Comparison of ENCODE assay signal across 8 cellular contexts in the genomic region with DNA sequence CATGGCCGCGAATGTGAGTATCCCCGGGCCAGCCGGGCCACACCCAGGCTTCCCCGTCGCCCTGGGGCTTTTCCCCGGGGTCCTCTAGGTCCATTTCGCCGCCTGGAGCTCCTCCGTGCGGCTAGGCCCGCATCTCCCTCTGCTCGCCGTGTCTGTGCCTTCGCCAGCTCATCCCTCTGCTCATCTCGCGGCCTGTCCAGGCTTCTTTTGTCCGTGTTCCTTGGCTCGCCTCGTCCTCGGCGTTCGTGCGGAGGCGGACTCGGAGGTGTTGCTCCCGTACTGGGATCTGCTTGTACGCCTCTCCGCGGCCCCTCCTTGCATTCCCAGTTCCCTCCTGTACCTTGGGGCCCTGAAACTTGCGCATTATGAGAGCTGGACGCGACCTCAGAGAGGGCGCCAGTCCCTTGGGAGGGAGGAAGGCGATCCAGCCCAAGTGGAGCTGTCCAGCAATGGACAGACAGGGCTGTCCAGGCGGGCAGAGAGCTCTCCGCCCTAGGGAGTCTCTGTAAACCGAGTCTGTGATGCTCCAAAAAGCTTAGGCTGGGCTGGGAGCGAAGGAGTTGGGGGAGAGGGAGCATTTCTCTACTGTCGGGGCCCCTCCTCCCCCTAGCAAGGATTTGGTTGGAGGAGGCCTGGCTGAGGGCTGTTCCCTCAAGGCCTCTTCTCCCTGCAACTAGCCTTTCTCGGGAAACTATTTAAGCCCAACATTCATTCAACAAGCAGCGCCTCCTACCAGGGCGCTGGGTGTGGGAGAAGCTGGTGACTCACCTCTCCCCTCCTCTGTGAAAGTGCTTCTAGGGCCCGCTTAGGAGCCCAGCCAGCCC. TPM values are rescaled to one million over a fixed set of nuclear protein-coding genes. Genes with fewer than 3 reads are reported as not detected.
DNase-seq lines count a peak whose midpoint lies in the region; ATAC-seq, FAIRE-seq and TF ChIP-seq lines count a peak whose summit lies in the region.

No MANE protein-coding gene starts in this region.

- H3K4me1 Mint-ChIP-seq in activated naive CD4-positive, alpha-beta T cell treated with anti-CD3 and anti-CD28 coated beads for 36 hours (ENCODE audit: low read depth): peaks cover 47% of the 10 kb centered on the region
- peaks cover 34% of the 10 kb centered on the region for H3K4me1 Mint-ChIP-seq in osteocyte (ENCODE audit: unreplicated experiment)

- peaks cover 32 to 46% (median 32%) of the 10 kb centered on the region in 4 donors for H3K4me1 ChIP-seq in upper lobe of left lung

- peak overlapping the region; percentile 74 to 99 (median 80) for H3K4me3 ChIP-seq in upper lobe of left lung

- ATAC-seq in HG03439 (IDR thresholded peaks at IDR 0.05; ENCODE audit: unreplicated experiment) (peak; percentile 32), Right ventricle myocardium inferior (peak; percentile 46), upper lobe of left lung (ENCODE audit: low FRiP score in 2 of 2) (peak; percentile 75 to 93)

- H3K9me3 ChIP-seq in upper lobe of left lung: no peaks in the 10 kb centered on the region

- TF ChIP-seq POLR2A in upper lobe of left lung (IDR thresholded peaks at IDR 0.05): peak in 3 of 4 donors; percentile 53 to 67 (median 63)

- H3K27me3 Mint-ChIP-seq in activated naive CD4-positive, alpha-beta T cell treated with anti-CD3 and anti-CD28 coated beads for 36 hours (ENCODE audit: low read depth): no peaks in the 10 kb centered on the region
- H3K27me3 Mint-ChIP-seq in osteocyte (ENCODE audit: unreplicated experiment): no peaks in the 10 kb centered on the region

- TF ChIP-seq CTCF in osteocyte (IDR thresholded peaks at IDR 0.05) (no peak), upper lobe of left lung (IDR thresholded peaks at IDR 0.05) (no peak)

- peak overlapping the region; percentile 90 to 98 (median 96) for H3K27ac ChIP-seq in upper lobe of left lung

- no peaks in the 10 kb centered on the region for H3K9me3 Mint-ChIP-seq in activated naive CD4-positive, alpha-beta T cell treated with anti-CD3 and anti-CD28 coated beads for 36 hours
- H3K9me3 Mint-ChIP-seq in osteocyte (ENCODE audit: unreplicated experiment): no peaks in the 10 kb centered on the region

- H3K36me3 Mint-ChIP-seq in activated naive CD4-positive, alpha-beta T cell treated with anti-CD3 and anti-CD28 coated beads for 36 hours (ENCODE audit: low read depth): peaks cover 38% of the 10 kb centered on the region
- peaks cover 30% of the 10 kb centered on the region for H3K36me3 Mint-ChIP-seq in osteocyte (ENCODE audit: unreplicated experiment)

- CTCF ChIA-PET in activated naive CD4-positive, alpha-beta T cell treated with anti-CD3 and anti-CD28 coated beads for 36 hours (lab: Charles Lee): interaction anchor here (0.6 to 3.5 kb wide), 5 partner anchors 12 to 229 kb away, joined by 3 to 25 read pairs (median 4); partner anchors contain the start of genes LSM3 and XPC

- peak overlapping the region; percentile 92 for H3K27ac Mint-ChIP-seq in activated naive CD4-positive, alpha-beta T cell treated with anti-CD3 and anti-CD28 coated beads for 36 hours
- peak overlapping the region; percentile 99 for H3K27ac Mint-ChIP-seq in osteocyte (ENCODE audit: unreplicated experiment)

- intact Hi-C loops in activated naive CD4-positive, alpha-beta T cell treated with anti-CD3 and anti-CD28 coated beads for 36 hours (cut with micrococcal nuclease): loop anchor here (10.0 kb wide), 2 partner anchors 471 to 651 kb away; no protein-coding TSS in a partner anchor
- intact Hi-C loops in Right ventricle myocardium inferior (cut with DNase I): loop anchor here (2.0 kb wide), 2 partner anchors 19 to 229 kb away; no protein-coding TSS in a partner anchor

- H3K27me3 ChIP-seq in upper lobe of left lung: no peaks in the 10 kb centered on the region

- DNase-seq in AML-193 (lab: John Stamatoyannopoulos, UW): peak; percentile 63 to 75
- peak; percentile 33 for DNase-seq in GM19239 (ENCODE audit: insufficient read length, low spot score)
- peak; percentile 76 for DNase-seq in RPMI8226
- DNase-seq in activated naive CD4-positive, alpha-beta T cell treated with anti-CD3 and anti-CD28 coated beads for 36 hours: peak; percentile 73
- peak; percentile 82 for DNase-seq in Right ventricle myocardium inferior (ENCODE audit: missing footprints)
- peak; percentile 85 for DNase-seq in osteocyte (ENCODE audit: extremely low spot score, unreplicated experiment)
- peak in 1 of 2 donors; percentile 92 for DNase-seq in upper lobe of left lung

- 0 to 1% methylated on average over 22 to 43 of the region's 44 CpGs for WGBS in upper lobe of left lung, 2 donors

- H3K4me3 Mint-ChIP-seq in activated naive CD4-positive, alpha-beta T cell treated with anti-CD3 and anti-CD28 coated beads for 36 hours: peak overlapping the region; percentile 93
- H3K4me3 Mint-ChIP-seq in osteocyte (ENCODE audit: unreplicated experiment): peak overlapping the region; percentile 98

- peaks cover 6 to 27% (median 14%) of the 10 kb centered on the region in 4 donors for H3K36me3 ChIP-seq in upper lobe of left lung

- FAIRE-seq in GM19239 (lab: Jason Lieb, UNC): no peak

- TF ChIP-seq EP300 in upper lobe of left lung (IDR thresholded peaks at IDR 0.05): no peak

RNA-seq across cellular contexts. Expression of gene TMEM43, which starts 0.6 kb away (rescaled TPM):
- total RNA-seq in activated naive CD4-positive, alpha-beta T cell treated with anti-CD3 and anti-CD28 coated beads for 36 hours: 10 to 100 TPM; 18.3 to 19.8 TPM
- total RNA-seq in Right ventricle myocardium inferior (40.0 TPM), osteocyte (73.3 and 76.5 TPM in 2 replicates), upper lobe of left lung (100 to 1,000 TPM in 2 of 6 donors, 10 to 100 TPM in 4; 48.2 to 158 (median 87.7) TPM)

RNA-seq across cellular contexts. Expression of gene CHCHD4, which starts 0.7 kb away (rescaled TPM):
- 10 to 100 TPM; 16.2 to 17.9 TPM for total RNA-seq in activated naive CD4-positive, alpha-beta T cell treated with anti-CD3 and anti-CD28 coated beads for 36 hours
- total RNA-seq in Right ventricle myocardium inferior (31.4 TPM), osteocyte (7.2 and 7.9 TPM in 2 replicates), upper lobe of left lung (10 to 100 TPM in 3 of 6 donors, 1 to 10 TPM in 3; 2.1 to 13.2 (median 10.5) TPM)

RNA-seq across cellular contexts. Expression of gene XPC, which starts 53.0 kb away (rescaled TPM):
- total RNA-seq in activated naive CD4-positive, alpha-beta T cell treated with anti-CD3 and anti-CD28 coated beads for 36 hours: 10 to 100 TPM; 39.0 to 39.8 TPM
- 7.7 TPM for total RNA-seq in Right ventricle myocardium inferior
- total RNA-seq in osteocyte: 39.4 and 41.5 TPM in 2 replicates
- total RNA-seq in upper lobe of left lung: 10 to 100 TPM; 33.8 to 87.0 (median 46.6) TPM

RNA-seq across cellular contexts. Expression of gene LSM3, which starts 53.2 kb away (rescaled TPM):
- 10 to 100 TPM; 26.1 to 26.2 TPM for total RNA-seq in activated naive CD4-positive, alpha-beta T cell treated with anti-CD3 and anti-CD28 coated beads for 36 hours
- total RNA-seq in Right ventricle myocardium inferior (17.2 TPM), osteocyte (9.9 and 10.0 TPM in 2 replicates), upper lobe of left lung (10 to 100 TPM in 1 of 6 donors, 1 to 10 TPM in 5; 2.1 to 10.3 (median 8.6) TPM)

Comparison
In these comparisons a context has a peak if more than half of its experiments do, and no peak if none do; other contexts are left out.
1. ATAC-seq: peak in every context shown above with its lines; median percentile 84 in upper lobe of left lung; 46 in Right ventricle myocardium inferior; 32 in HG03439.